Comparison of ENCODE assay signal across 8 cellular contexts in genomic region chr3:44477312-44478030, GRCh38. TPM values are rescaled to one million over a fixed set of nuclear protein-coding genes. Genes with fewer than 3 reads are reported as not detected.
A peak's percentile ranks its signal among the peaks of the same experiment; 100 is the strongest.
DNase-seq lines count a peak whose midpoint lies in the region; ATAC-seq and TF ChIP-seq lines count a peak whose summit lies in the region.

ZNF445 (minus strand) TSS chr3:44477670; CDS start chr3:44455549, 22,121 bp downstream.

- H3K4me1 Mint-ChIP-seq in GM23338: peaks cover 28% of the 10 kb centered on the region

- no peaks in the 10 kb centered on the region for H3K27me3 Mint-ChIP-seq in GM23338 (ENCODE audit: insufficient read depth, low read depth, poor library complexity)

- peak within 1 kb of the TSS; percentile 91 for H3K4me3 Mint-ChIP-seq in GM23338

- peak within 1 kb of the TSS; percentile 76 for H3K4me2 ChIP-seq in GM23338

- no peaks in the 10 kb centered on the region; the same call in 2 of the 3 replicates for H3K36me3 Mint-ChIP-seq in GM23338 (ENCODE audit: low read depth)

- peaks cover 19% of the 10 kb centered on the region for H3K4me1 ChIP-seq in GM23338 (ENCODE audit: insufficient read depth)

- peak within 1 kb of the TSS; percentile 86 for H3K27ac Mint-ChIP-seq in GM23338

- no peaks in the 10 kb centered on the region for H3K27me3 ChIP-seq in GM23338 (ENCODE audit: insufficient read depth)

- no peaks in the 10 kb centered on the region for H3K36me3 ChIP-seq in GM23338 (ENCODE audit: insufficient read depth)

- H2AFZ ChIP-seq in GM23338: peak within 1 kb of the TSS; percentile 100

- no peak within 1 kb of the TSS for H3K27ac ChIP-seq in GM23338 (ENCODE audit: low read depth)

- H4K20me1 ChIP-seq in GM23338 (replicated peaks; ENCODE audit: insufficient read depth): peaks cover 15% of the 10 kb centered on the region

- peak; percentile 96 for ATAC-seq in GM23338

- H3K9me2 ChIP-seq in GM23338 (ENCODE audit: insufficient read depth): peaks cover 9% of the 10 kb centered on the region

- H3F3A ChIP-seq in GM23338 (replicated peaks; ENCODE audit: low read depth): 0 out of 2 replicates have a peak, but pooled peaks cover 5% of the 10 kb centered on the region

- H3K4me3 ChIP-seq in GM23338: peak within 1 kb of the TSS; percentile 65

- H3K79me2 ChIP-seq in GM23338 (replicated peaks; ENCODE audit: insufficient read depth): peaks cover 48% of the 10 kb centered on the region

- no peak for TF ChIP-seq CTCF in GM23338 (conservative IDR thresholded peaks at IDR 0.05; ENCODE audit: low read depth in 2 of 2)

- DNase-seq in EH (ENCODE audit: low read depth) (peak; percentile 79), GM23338 (ENCODE audit: low spot score) (peak; percentile 88), LoVo (ENCODE audit: low spot score) (peak; percentile 79), SK-N-DZ (ENCODE audit: low spot score) (peak; percentile 78), germinal center (ENCODE audit: low spot score) (peak; percentile 92), occipital lobe (lab: John Stamatoyannopoulos, UW) (peak; percentile 77), superior temporal gyrus (ENCODE audit: extremely low spot score) (peak; percentile 84)
- peak; percentile 78 for DNase-seq in activated naive CD4-positive, alpha-beta T cell treated with Interleukin-2 at 50 U/mL for 16 hours

- no peaks in the 10 kb centered on the region; the same call in 2 of the 3 replicates for H3K9me3 Mint-ChIP-seq in GM23338

TF ChIP-seq in GM23338, 12 proteins besides CTCF, POLR2A, EP300 and RAD21:
- no peak for TF ChIP-seq EZH2 (IDR thresholded peaks at IDR 0.05; ENCODE audit: low read depth, unreplicated experiment)
- TF ChIP-seq CREB1 (CRISPR knock-in tag; IDR thresholded peaks at IDR 0.05; ENCODE audit: low read depth): peak; percentile 30; the same call in 1 of the 2 replicates
- TF ChIP-seq POLR2AphosphoS5 (IDR thresholded peaks at IDR 0.05; ENCODE audit: low read depth): peak; percentile 82
- TF ChIP-seq, protein P1, sequence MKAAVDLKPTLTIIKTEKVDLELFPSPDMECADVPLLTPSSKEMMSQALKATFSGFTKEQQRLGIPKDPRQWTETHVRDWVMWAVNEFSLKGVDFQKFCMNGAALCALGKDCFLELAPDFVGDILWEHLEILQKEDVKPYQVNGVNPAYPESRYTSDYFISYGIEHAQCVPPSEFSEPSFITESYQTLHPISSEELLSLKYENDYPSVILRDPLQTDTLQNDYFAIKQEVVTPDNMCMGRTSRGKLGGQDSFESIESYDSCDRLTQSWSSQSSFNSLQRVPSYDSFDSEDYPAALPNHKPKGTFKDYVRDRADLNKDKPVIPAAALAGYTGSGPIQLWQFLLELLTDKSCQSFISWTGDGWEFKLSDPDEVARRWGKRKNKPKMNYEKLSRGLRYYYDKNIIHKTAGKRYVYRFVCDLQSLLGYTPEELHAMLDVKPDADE (IDR thresholded peaks at IDR 0.05): no peak

RNA-seq across cellular contexts. Expression of gene ZNF445, which starts in this region (rescaled TPM):
- total RNA-seq in GM23338 (2014; rRNA removed; shearing (Covaris generic)): 16.5 and 16.6 TPM in 2 replicates
- polyA plus RNA-seq in GM23338 (2016; fragmentation: Nextera tagmentation; extraction: Ambion mirVana): 2.7 TPM in 2 replicates
- 7.1 and 8.2 TPM in 2 replicates for polyA plus RNA-seq in SK-N-DZ (2014; cell fraction: cytosol; rRNA removed)
- 8.9 and 15.7 TPM in 2 replicates for polyA plus RNA-seq in SK-N-DZ (2014; cell fraction: nucleus; rRNA removed)
- total RNA-seq in occipital lobe: 39.6 TPM
